Comparison of ENCODE assay signal across 27 cellular contexts in genomic region chr12:91900971-91901370, GRCh38.
"Had no signal": no experiment of that assay in that cellular context is flagged by ENCODE, and none has a peak within 500 bp of the region (broad histone marks: within the 10 kb centered on the region; RNA-seq: fewer than 3 reads in every experiment).

No MANE protein-coding gene starts in this region.

- ATAC-seq: stimulated activated effector memory CD8-positive, alpha-beta T cell treated with anti-CD3 and anti-CD28 coated beads, Interleukin-12 subunit alpha, Interleukin-12 subunit beta, amount 100 ng/mL, for 72 hours; stimulated activated memory B cell treated with anti-CD40 and anti-IgM and Interleukin-4, amounts not matched to agents 10 μg/mL and 1 μg/mL and 100 μg/mL, for 72 hours; stimulated activated naive CD8-positive, alpha-beta T cell treated with anti-CD3 and anti-CD28 coated beads, Interleukin-15, amount 100 ng/mL, for 72 hours; stimulated activated naive CD8-positive, alpha-beta T cell treated with anti-CD3 and anti-CD28 coated beads, Interleukin-15, Interleukin-2, amounts not matched to agents 100 U/mL and 50 U/mL, for 24 hours; upper lobe of right lung had no signal

- H3K36me3 ChIP-seq: stomach, suprapubic skin, thoracic aorta, thyroid gland, tibial artery, tibial nerve, transverse colon, upper lobe of left lung, upper lobe of right lung, uterus, vagina had no signal

- H3K4me3 Mint-ChIP-seq: stimulated activated effector memory CD8-positive, alpha-beta T cell treated with anti-CD3 and anti-CD28 coated beads, Interleukin-12 subunit alpha, Interleukin-12 subunit beta, amount 100 ng/mL, for 72 hours; stimulated activated memory B cell treated with anti-CD40 and anti-IgM and Interleukin-4, amounts not matched to agents 10 μg/mL and 1 μg/mL and 100 μg/mL, for 72 hours; stimulated activated naive B cell treated with anti-CD40 and anti-IgM and Interleukin-4, amounts not matched to agents 10 μg/mL and 1 μg/mL and 100 μg/mL, for 72 hours; stimulated activated naive CD8-positive, alpha-beta T cell treated with anti-CD3 and anti-CD28 coated beads, Interleukin-15, amount 100 ng/mL, for 72 hours; stimulated activated naive CD8-positive, alpha-beta T cell treated with anti-CD3 and anti-CD28 coated beads, Interleukin-15, Interleukin-2, amounts not matched to agents 100 ng/mL and 50 ng/mL, for 24 hours; type B pancreatic cell had no signal

- H3K4me3 ChIP-seq: stomach, suprapubic skin, testis, thoracic aorta, thyroid gland, tibial artery, tibial nerve, transverse colon, upper lobe of left lung, upper lobe of right lung, uterus, vagina had no signal

- H3K27ac Mint-ChIP-seq: stimulated activated effector memory CD8-positive, alpha-beta T cell treated with anti-CD3 and anti-CD28 coated beads, Interleukin-12 subunit alpha, Interleukin-12 subunit beta, amount 100 ng/mL, for 72 hours; stimulated activated memory B cell treated with anti-CD40 and anti-IgM and Interleukin-4, amounts not matched to agents 10 μg/mL and 1 μg/mL and 100 μg/mL, for 72 hours; stimulated activated naive B cell treated with anti-CD40 and anti-IgM and Interleukin-4, amounts not matched to agents 10 μg/mL and 1 μg/mL and 100 μg/mL, for 72 hours; stimulated activated naive CD8-positive, alpha-beta T cell treated with anti-CD3 and anti-CD28 coated beads, Interleukin-15, amount 100 ng/mL, for 72 hours; stimulated activated naive CD8-positive, alpha-beta T cell treated with anti-CD3 and anti-CD28 coated beads, Interleukin-15, Interleukin-2, amounts not matched to agents 100 ng/mL and 50 ng/mL, for 24 hours had no signal

- H3K9me3 ChIP-seq: stomach, suprapubic skin, testis, thoracic aorta, thyroid gland, tibial artery, tibial nerve, transverse colon, upper lobe of right lung, uterus, vagina had no signal

- H3K27ac ChIP-seq: stomach, suprapubic skin, testis, thoracic aorta, thyroid gland, tibial artery, tibial nerve, transverse colon, upper lobe of left lung, upper lobe of right lung, uterus, vagina had no signal

- H3K4me1 ChIP-seq: suprapubic skin, testis, tibial nerve, upper lobe of left lung, upper lobe of right lung, uterus, vagina had no signal

- H3K36me3 Mint-ChIP-seq: stimulated activated effector memory CD8-positive, alpha-beta T cell treated with anti-CD3 and anti-CD28 coated beads, Interleukin-12 subunit alpha, Interleukin-12 subunit beta, amount 100 ng/mL, for 72 hours had no signal

- H3K27me3 Mint-ChIP-seq: stimulated activated memory B cell treated with anti-CD40 and anti-IgM and Interleukin-4, amounts not matched to agents 10 μg/mL and 1 μg/mL and 100 μg/mL, for 72 hours; stimulated activated naive CD8-positive, alpha-beta T cell treated with anti-CD3 and anti-CD28 coated beads, Interleukin-15, amount 100 ng/mL, for 72 hours; stimulated activated naive CD8-positive, alpha-beta T cell treated with anti-CD3 and anti-CD28 coated beads, Interleukin-15, Interleukin-2, amounts not matched to agents 100 ng/mL and 50 ng/mL, for 24 hours; type B pancreatic cell had no signal

- H3K27me3 ChIP-seq: stomach, suprapubic skin, testis, thyroid gland, tibial artery, tibial nerve, transverse colon, upper lobe of left lung, upper lobe of right lung, uterus, vagina had no signal

- DNase-seq: stimulated activated CD4-positive, alpha-beta T cell treated with anti-CD3 and anti-CD28 coated beads, Interleukin-2, amount 100 ng/mL, for 48 hours; stimulated activated CD4-positive, alpha-beta T cell treated with anti-CD3 and anti-CD28 coated beads, Interleukin-4, amount 100 ng/mL, for 1 hour; stimulated activated CD4-positive, alpha-beta T cell treated with anti-CD3 and anti-CD28 coated beads, Interleukin-4, amount 100 ng/mL, for 24 hours; stimulated activated CD4-positive, alpha-beta T cell treated with anti-CD3 and anti-CD28 coated beads, Interleukin-4, amount 100 ng/mL, for 4 hours; stimulated activated CD8-positive, alpha-beta memory T cell treated with anti-CD3 and anti-CD28 coated beads, Interleukin-4, amount 100 ng/mL, for 48 hours; stimulated activated naive B cell treated with anti-CD40 and anti-IgM and Interleukin-4, amounts not matched to agents 10 μg/mL and 1 μg/mL and 100 μg/mL, for 72 hours; stimulated activated naive CD4-positive, alpha-beta T cell treated with Interleukin-2 at 50 U/mL for 16 hours; stimulated activated naive CD8-positive, alpha-beta T cell treated with anti-CD3 and anti-CD28 coated beads, Interleukin-15, amount 100 ng/mL, for 72 hours; stimulated activated naive CD8-positive, alpha-beta T cell treated with anti-CD3 and anti-CD28 coated beads, Interleukin-15, Interleukin-2, amounts not matched to agents 100 U/mL and 50 U/mL, for 24 hours; stomach; substantia nigra; testis; thyroid gland; tibial artery; transverse colon; trophoblast cell; upper lobe of left lung; upper lobe of right lung; uterus had no signal
